ENCODE assay signal across 1 cellular context in the genomic region with DNA sequence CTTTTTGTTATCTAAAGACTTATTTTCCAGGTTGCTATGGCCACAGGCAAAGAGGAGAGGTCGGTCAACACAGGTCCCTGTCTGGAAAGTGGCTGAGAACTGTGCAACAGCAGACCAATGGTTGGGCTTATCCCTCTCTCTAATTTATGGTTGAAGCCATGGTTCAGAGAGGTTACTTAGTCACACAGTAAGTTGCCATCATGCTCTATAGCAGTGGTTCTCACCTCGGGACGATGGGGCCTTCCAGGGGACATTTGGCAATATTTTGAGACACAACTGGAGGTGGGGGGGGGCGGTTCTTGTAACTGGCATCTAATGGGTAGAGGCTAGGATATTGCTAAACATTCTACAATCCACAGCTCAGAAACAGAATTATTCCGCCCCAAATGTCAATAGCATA.
TF ChIP-seq lines count a peak whose summit lies in the region.

No MANE protein-coding gene starts in this region.

TF ChIP-seq in HCT116, 20 proteins besides CTCF, POLR2A, EP300 and RAD21 (continued from another document):
- TF ChIP-seq YY1 (IDR thresholded peaks at IDR 0.05; ENCODE audit: extremely low read depth, insufficient replicate concordance, low read depth, low read length) (no peak), EGR1 (IDR thresholded peaks at IDR 0.05; ENCODE audit: low read depth) (no peak), POLR2AphosphoS5 (IDR thresholded peaks at IDR 0.05; ENCODE audit: low read depth, low read length) (no peak), SIN3A (IDR thresholded peaks at IDR 0.05; ENCODE audit: low read depth) (no peak)
